ENCODE assay signal across 20 cellular contexts in genomic region chr7:138239244-138239643, GRCh38.
DNase-seq lines count a peak whose midpoint lies in the region; ATAC-seq and TF ChIP-seq lines count a peak whose summit lies in the region.
"Had no signal": no experiment of that assay in that cellular context is flagged by ENCODE, and none has a peak within 500 bp of the region (broad histone marks: within the 10 kb centered on the region; RNA-seq: fewer than 3 reads in every experiment).

No MANE protein-coding gene starts in this region.

- peaks cover 9% of the 10 kb centered on the region; the same call in 1 of the 2 replicates for H3K9me3 Mint-ChIP-seq in HFFc6

- no peak for TF ChIP-seq CTCF in adrenal gland (IDR thresholded peaks at IDR 0.05)
- TF ChIP-seq CTCF in left lung (IDR thresholded peaks at IDR 0.05): no peak
- no peak for TF ChIP-seq CTCF in HFFc6 (IDR thresholded peaks at IDR 0.05)
- TF ChIP-seq CTCF in suprapubic skin (IDR thresholded peaks at IDR 0.05): no peak

- DNase-seq in ELR (ENCODE audit: low read depth) (peak; percentile 10), NCI-H226 (peak; percentile 65), adrenal gland (peak in 5 of 7 donors; percentile 22 to 44 (median 30)), left lung (no peak), HFFc6 (no peak), left colon (no peak), suprapubic skin (ENCODE audit: low spot score in 2 of 2) (no peak)
- DNase-seq: activated effector memory CD4-positive, alpha-beta T cell treated with Interleukin-2 at 50 U/mL for 16 hours; anterior cingulate cortex; GM23248; NCI-H1930; NCI-H774; SJCRH30 had no signal

- H3K4me1 ChIP-seq in adrenal gland (replicated peaks in 1 of 2): peaks cover 0 to 6% of the 10 kb centered on the region in 2 donors
- no peaks in the 10 kb centered on the region for H3K4me1 ChIP-seq in left lung
- no peaks in the 10 kb centered on the region for H3K4me1 ChIP-seq in suprapubic skin
- H3K4me1 ChIP-seq: esophagus muscularis mucosa, right atrium auricular region, SJCRH30 had no signal

- TF ChIP-seq EP300 in suprapubic skin (IDR thresholded peaks at IDR 0.05): no peak

- H3K27ac Mint-ChIP-seq in HFFc6: no peak overlapping the region; the same call in 1 of the 2 replicates
- H3K27ac Mint-ChIP-seq: dendritic cell treated with granulocyte-macrophage colony-stimulating factor and Interleukin-4, amounts not matched to agents 40 ng/mL and 50 ng/mL, for 4 days; mesothelial cell of epicardium had no signal

- H3K27me3 ChIP-seq in adrenal gland (no peaks in the 10 kb centered on the region), left lung (no peaks in the 10 kb centered on the region), suprapubic skin (no peaks in the 10 kb centered on the region)
- H3K27me3 ChIP-seq: esophagus muscularis mucosa, right atrium auricular region, SJCRH30 had no signal

- 20 to 32% (median 27%) methylated on average over 2 of the region's 2 CpGs for WGBS in adrenal gland, 4 donors
- 33% methylated on average over 2 of the region's 2 CpGs for WGBS in suprapubic skin

- H3K4me3 Mint-ChIP-seq in HFFc6: no peak overlapping the region
- H3K4me3 Mint-ChIP-seq: dendritic cell treated with granulocyte-macrophage colony-stimulating factor and Interleukin-4, amounts not matched to agents 40 ng/mL and 50 ng/mL, for 4 days; mesothelial cell of epicardium; neural crest cell had no signal

- no peaks in the 10 kb centered on the region for H3K36me3 ChIP-seq in adrenal gland (replicated peaks in 1 of 2)
- H3K36me3 ChIP-seq in left lung: no peaks in the 10 kb centered on the region
- H3K36me3 ChIP-seq in suprapubic skin: no peaks in the 10 kb centered on the region
- H3K36me3 ChIP-seq: esophagus muscularis mucosa, right atrium auricular region, SJCRH30 had no signal

- no peak for TF ChIP-seq POLR2A in adrenal gland (IDR thresholded peaks at IDR 0.05)
- no peak for TF ChIP-seq POLR2A in suprapubic skin (IDR thresholded peaks at IDR 0.05)

- intact Hi-C loops in adrenal gland (cut with DNase I): no loop called here
- intact Hi-C loops in left lung (cut with DNase I): no loop called here
- intact Hi-C loops in left colon (cut with DNase I, micrococcal nuclease): no loop called here

- H3K9me3 ChIP-seq in adrenal gland (replicated peaks in 1 of 3) (no peaks in the 10 kb centered on the region), left lung (peaks cover 0 to 12% of the 10 kb centered on the region in 2 donors), suprapubic skin (no peaks in the 10 kb centered on the region)
- H3K9me3 ChIP-seq: right atrium auricular region, SJCRH30 had no signal

- H3K27ac ChIP-seq in adrenal gland (no peak overlapping the region), left lung (no peak overlapping the region), suprapubic skin (no peak overlapping the region)
- H3K27ac ChIP-seq: esophagus muscularis mucosa, GM23248, right atrium auricular region, SJCRH30 had no signal

- H3K27me3 Mint-ChIP-seq in HFFc6 (ENCODE audit: insufficient read depth): peaks cover 4% of the 10 kb centered on the region; the same call in 1 of the 2 replicates
- H3K27me3 Mint-ChIP-seq: dendritic cell treated with granulocyte-macrophage colony-stimulating factor and Interleukin-4, amounts not matched to agents 40 ng/mL and 50 ng/mL, for 4 days had no signal

- H3K4me1 Mint-ChIP-seq in HFFc6 (ENCODE audit: low read depth): peaks cover 6% of the 10 kb centered on the region; the same call in 1 of the 2 replicates

- H3K36me3 Mint-ChIP-seq in HFFc6 (ENCODE audit: low read depth): no peaks in the 10 kb centered on the region; the same call in 1 of the 2 replicates

- peak; percentile 50 for ATAC-seq in left lung
- no peak for ATAC-seq in HG03378 (IDR thresholded peaks at IDR 0.05; ENCODE audit: unreplicated experiment)
- no peak for ATAC-seq in left colon
- ATAC-seq: activated CD4-positive, CD25-positive, alpha-beta regulatory T cell treated with anti-CD3 and anti-CD28 coated beads, Interleukin-2, amount 50 U/mL, for 24 hours had no signal

- H3K4me3 ChIP-seq in adrenal gland: no peak overlapping the region
- H3K4me3 ChIP-seq in left lung: no peak overlapping the region
- H3K4me3 ChIP-seq in suprapubic skin: no peak overlapping the region
- H3K4me3 ChIP-seq: esophagus muscularis mucosa, GM23248, right atrium auricular region, SJCRH30 had no signal

Comparison
In these comparisons a context has a peak if more than half of its experiments do, and no peak if none do; other contexts are left out.
1. DNase-seq: peak in ELR (single experiment), NCI-H226 (single experiment) and adrenal gland (5 of 7); none in left lung (0 of 2), HFFc6 (single experiment), left colon (0 of 2) and suprapubic skin (0 of 2).